ENCODE assay signal across 8 cellular contexts in genomic region chr19:3125900-3126524, GRCh38. TPM values are rescaled to one million over a fixed set of nuclear protein-coding genes. Genes with fewer than 3 reads are reported as not detected.
DNase-seq lines count a peak whose midpoint lies in the region; ATAC-seq and TF ChIP-seq lines count a peak whose summit lies in the region.

No MANE protein-coding gene starts in this region.

- H2AFZ ChIP-seq in OCI-LY7 (ENCODE audit: low read length) = no peak overlapping the region

- H3K4me3 ChIP-seq in OCI-LY7 (ENCODE audit: low read depth, low read length, poor library complexity, severe bottlenecking) = no peak overlapping the region
- H3K4me3 ChIP-seq in foreskin fibroblast (ENCODE audit: low read depth in 1 of 2, low read length in 2 of 2) = no peak overlapping the region
- H3K4me3 ChIP-seq in psoas muscle = no peak overlapping the region

- no peaks in the 10 kb centered on the region for H3K27me3 ChIP-seq in psoas muscle (ENCODE audit: insufficient read depth in 3 of 3, low read length in 2 of 3)

- H4K20me1 ChIP-seq in OCI-LY7 (ENCODE audit: insufficient read depth, low read length) = no peaks in the 10 kb centered on the region

- TF ChIP-seq CTCF in OCI-LY7 (conservative IDR thresholded peaks at IDR 0.05; ENCODE audit: low read length) = peak; percentile 83
- TF ChIP-seq CTCF in foreskin fibroblast (IDR thresholded peaks at IDR 0.05; ENCODE audit: low read depth, low read length) = peak; percentile 79
- peak; percentile 68 for TF ChIP-seq CTCF in psoas muscle (IDR thresholded peaks at IDR 0.05)

- H3K9me2 ChIP-seq in OCI-LY7 (ENCODE audit: insufficient read depth, low read length) = no peaks in the 10 kb centered on the region

- intact Hi-C loops in OCI-LY7 (cut with micrococcal nuclease; ENCODE audit: unreplicated experiment) = loop anchor here (5.0 kb wide), 1 partner anchor 174 kb away; no protein-coding TSS in a partner anchor
- intact Hi-C loops in psoas muscle (cut with DNase I) = loop anchor here (5.0 to 10.0 kb wide), 2 partner anchors 36 to 51 kb away; no protein-coding TSS in a partner anchor

- CTCF ChIA-PET in OCI-LY7 (lab: Charles Lee; ENCODE audit: unreplicated experiment) = no interaction called here

- POLR2A ChIA-PET in OCI-LY7 (lab: Charles Lee) = no interaction called here

- H3K79me2 ChIP-seq in OCI-LY7 (ENCODE audit: insufficient read depth, low read depth, low read length) = no peaks in the 10 kb centered on the region

- H3K4me2 ChIP-seq in OCI-LY7 (ENCODE audit: low read length) = no peak overlapping the region

- no TSS peak for BruUV-seq in OCI-LY7 (replicated peaks; lab: Mats Ljungman, UMichigan)

- H3K4me1 ChIP-seq in OCI-LY7 (ENCODE audit: insufficient read depth, low read length, poor library complexity, severe bottlenecking) (peaks cover 12% of the 10 kb centered on the region), psoas muscle (no peaks in the 10 kb centered on the region)

- H3K27ac ChIP-seq in OCI-LY7 (ENCODE audit: low read depth, low read length, poor library complexity, severe bottlenecking) = no peak overlapping the region
- H3K27ac ChIP-seq in psoas muscle = no peak overlapping the region

- H3K9me3 ChIP-seq in OCI-LY7 (ENCODE audit: low read length) = no peaks in the 10 kb centered on the region
- H3K9me3 ChIP-seq in psoas muscle = no peaks in the 10 kb centered on the region

- DNase-seq in NCI-H524 (lab: John Stamatoyannopoulos, UW) (peak; percentile 66 to 76), NCI-H524 treated with DMSO at 0.1 percent for 48 hours (lab: John Stamatoyannopoulos, UW) (no peak), OCI-LY7 (ENCODE audit: low spot score) (peak; percentile 63), foreskin fibroblast (peak; percentile 5 to 58), psoas muscle (peak; percentile 63 to 83), DMS79 treated with DMSO at 0.1 percent for 48 hours (lab: John Stamatoyannopoulos, UW) (no peak)
- DNase-seq in activated T-cell treated with anti-CD3 and anti-CD28 coated beads, Interleukin-2, amount 50 U/mL, for 1 hour = peak; percentile 82

- WGBS in psoas muscle, 3 donors = 11 to 25% (median 14%) methylated on average over 14 of the region's 14 CpGs

- H3K36me3 ChIP-seq in OCI-LY7 (ENCODE audit: insufficient read depth, low read length) = no peaks in the 10 kb centered on the region
- H3K36me3 ChIP-seq in psoas muscle (ENCODE audit: insufficient read depth in 1 of 2, low read depth in 1 of 2) = peaks cover 0 to 20% of the 10 kb centered on the region in 2 donors

- ATAC-seq in psoas muscle = peak; percentile 77 to 83 (median 80)
- ATAC-seq in GM19397 (IDR thresholded peaks at IDR 0.05; ENCODE audit: unreplicated experiment) = no peak

RNA-seq across cellular contexts. Expression of gene GNA15, which starts 9.8 kb away (rescaled TPM):
- not detected in 2 replicates for total RNA-seq in OCI-LY7 (2014; rRNA removed; shearing (Covaris generic))
- total RNA-seq in OCI-LY7 (2022) (not detected in 2 replicates), psoas muscle (1 to 10 TPM in 3 of 4 donors, under 1 TPM in 1; 0.91 to 1.9 (median 1.3) TPM)
- polyA plus RNA-seq in psoas muscle = under 1 TPM; 0.18 to 0.56 (median 0.31) TPM

RNA-seq across cellular contexts. Expression of gene GNA11, which starts 31.9 kb away (rescaled TPM):
- total RNA-seq in OCI-LY7 (2014; rRNA removed; shearing (Covaris generic)) = 12.9 and 13.4 TPM in 2 replicates
- total RNA-seq in OCI-LY7 (2022) (10.1 and 14.3 TPM in 2 replicates), psoas muscle (10 to 100 TPM; 46.7 to 62.4 (median 52.0) TPM)
- 10 to 100 TPM; 32.9 to 85.2 (median 33.4) TPM for polyA plus RNA-seq in psoas muscle

RNA-seq across cellular contexts. Expression of gene S1PR4, which starts 52.6 kb away (rescaled TPM):
- total RNA-seq in OCI-LY7 (2014; rRNA removed; shearing (Covaris generic)) = 25.9 and 34.1 TPM in 2 replicates
- total RNA-seq in OCI-LY7 (2022) = 25.8 and 26.5 TPM in 2 replicates
- total RNA-seq in psoas muscle = under 1 TPM; 0.40 to 0.79 (median 0.70) TPM
- polyA plus RNA-seq in psoas muscle = under 1 TPM; 0.63 to 0.94 (median 0.77) TPM

RNA-seq across cellular contexts. Expression of gene NCLN, which starts 59.7 kb away (rescaled TPM):
- total RNA-seq in OCI-LY7 (2014; rRNA removed; shearing (Covaris generic)) = 33.2 and 49.2 TPM in 2 replicates
- total RNA-seq in OCI-LY7 (2022) = 52.7 and 61.9 TPM in 2 replicates
- 10 to 100 TPM; 15.4 to 60.9 (median 28.5) TPM for total RNA-seq in psoas muscle
- polyA plus RNA-seq in psoas muscle = 10 to 100 TPM; 26.1 to 86.1 (median 63.7) TPM

Comparison
In these comparisons a context has a peak if more than half of its experiments do, and no peak if none do; other contexts are left out.
1. DNase-seq: peak in NCI-H524 (2 of 2), OCI-LY7 (single experiment), activated T-cell treated with anti-CD3 and anti-CD28 coated beads, Interleukin-2, amount 50 U/mL, for 1 hour (single experiment), foreskin fibroblast (2 of 2) and psoas muscle (2 of 2); none in NCI-H524 treated with DMSO at 0.1 percent for 48 hours (single experiment) and DMS79 treated with DMSO at 0.1 percent for 48 hours (single experiment).
2. RNA of gene S1PR4, which starts 52.6 kb away (total RNA-seq): 25.8 to 34.1 TPM in OCI-LY7; 0.40 to 0.79 TPM in psoas muscle; every median in the first group is over 10 times any median in the second.
3. Peak in every context shown above with its lines, with median percentiles within 50 percentile points of each other: CTCF ChIP-seq.